ENCODE assay signal across 1 cellular context in the genomic region with DNA sequence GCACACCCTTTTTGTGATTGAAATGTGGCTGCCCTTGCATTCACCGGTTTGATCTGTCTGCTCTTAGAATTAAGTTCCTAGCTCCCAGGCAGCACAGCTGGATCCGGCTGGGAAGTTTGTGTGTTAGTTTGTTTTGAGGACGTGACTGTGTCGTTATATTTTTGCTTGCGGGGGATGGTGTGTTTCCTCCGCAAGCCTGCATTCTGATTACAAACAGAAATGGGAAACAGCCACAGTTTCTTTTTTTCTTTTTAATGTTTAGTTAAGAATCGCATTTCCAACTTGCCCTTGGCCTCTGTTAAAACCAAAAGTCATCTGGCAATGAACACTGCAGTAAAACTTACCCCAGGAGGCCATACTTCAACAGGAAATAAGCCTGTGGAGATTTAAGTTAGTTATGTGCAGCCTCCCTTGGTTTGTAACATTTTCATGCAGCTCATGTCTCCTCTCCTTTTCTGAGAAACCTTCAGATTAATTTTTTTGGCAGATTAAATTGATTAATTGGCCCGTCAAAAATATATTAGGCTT.
A peak's percentile ranks its signal among the peaks of the same experiment; 100 is the strongest.
TF ChIP-seq lines count a peak whose summit lies in the region.

No MANE protein-coding gene starts in this region.

TF ChIP-seq in HepG2, 621 proteins besides CTCF, POLR2A, EP300 and RAD21 (continued from another document):
- TF ChIP-seq PATZ1 (CRISPR knock-in tag; IDR thresholded peaks at IDR 0.05) (peak; percentile 11; the same call in 1 of the 2 replicates), FOXO4 (CRISPR knock-in tag; conservative IDR thresholded peaks at IDR 0.05) (no peak), HMG20B (CRISPR knock-in tag; conservative IDR thresholded peaks at IDR 0.05) (0 out of 2 replicates have a peak, but pooled peaks have one; percentile 40), ZNF878 (CRISPR knock-in tag; IDR thresholded peaks at IDR 0.05) (0 out of 2 replicates have a peak, but pooled peaks have one; percentile 8), ZNF557 (CRISPR knock-in tag; IDR thresholded peaks at IDR 0.05) (0 out of 2 replicates have a peak, but pooled peaks have one; percentile 4), ZNF124 (CRISPR knock-in tag; IDR thresholded peaks at IDR 0.05) (peak; percentile 9; the same call in 1 of the 2 replicates), ARID5B (CRISPR knock-in tag; IDR thresholded peaks at IDR 0.05) (no peak), DMAP1 (CRISPR knock-in tag; IDR thresholded peaks at IDR 0.05) (peak; percentile 6; the same call in 1 of the 2 replicates)
- TF ChIP-seq, protein P1, sequence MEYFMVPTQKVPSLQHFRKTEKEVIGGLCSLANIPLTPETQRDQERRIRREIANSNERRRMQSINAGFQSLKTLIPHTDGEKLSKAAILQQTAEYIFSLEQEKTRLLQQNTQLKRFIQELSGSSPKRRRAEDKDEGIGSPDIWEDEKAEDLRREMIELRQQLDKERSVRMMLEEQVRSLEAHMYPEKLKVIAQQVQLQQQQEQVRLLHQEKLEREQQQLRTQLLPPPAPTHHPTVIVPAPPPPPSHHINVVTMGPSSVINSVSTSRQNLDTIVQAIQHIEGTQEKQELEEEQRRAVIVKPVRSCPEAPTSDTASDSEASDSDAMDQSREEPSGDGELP (IDR thresholded peaks at IDR 0.05; ENCODE audit: borderline replicate concordance, low read depth): peak; percentile 30; the same call in 1 of the 2 replicates
- TF ChIP-seq, protein P2, sequence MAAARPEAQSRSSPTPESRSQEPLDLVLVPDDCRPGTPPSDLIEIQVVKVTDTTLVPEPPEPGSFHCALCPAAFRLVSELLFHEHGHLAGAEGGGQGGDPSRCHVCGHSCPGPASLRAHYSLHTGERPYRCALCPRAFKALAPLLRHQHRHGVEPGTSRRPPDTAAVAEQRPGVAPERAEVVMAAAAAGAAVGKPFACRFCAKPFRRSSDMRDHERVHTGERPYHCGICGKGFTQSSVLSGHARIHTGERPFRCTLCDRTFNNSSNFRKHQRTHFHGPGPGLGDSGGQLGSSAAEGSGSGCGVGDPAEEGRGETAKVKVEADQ (CRISPR knock-in tag; IDR thresholded peaks at IDR 0.05; ENCODE audit: borderline replicate concordance): 0 out of 2 replicates have a peak, but pooled peaks have one; percentile 14
- TF ChIP-seq, protein P3, sequence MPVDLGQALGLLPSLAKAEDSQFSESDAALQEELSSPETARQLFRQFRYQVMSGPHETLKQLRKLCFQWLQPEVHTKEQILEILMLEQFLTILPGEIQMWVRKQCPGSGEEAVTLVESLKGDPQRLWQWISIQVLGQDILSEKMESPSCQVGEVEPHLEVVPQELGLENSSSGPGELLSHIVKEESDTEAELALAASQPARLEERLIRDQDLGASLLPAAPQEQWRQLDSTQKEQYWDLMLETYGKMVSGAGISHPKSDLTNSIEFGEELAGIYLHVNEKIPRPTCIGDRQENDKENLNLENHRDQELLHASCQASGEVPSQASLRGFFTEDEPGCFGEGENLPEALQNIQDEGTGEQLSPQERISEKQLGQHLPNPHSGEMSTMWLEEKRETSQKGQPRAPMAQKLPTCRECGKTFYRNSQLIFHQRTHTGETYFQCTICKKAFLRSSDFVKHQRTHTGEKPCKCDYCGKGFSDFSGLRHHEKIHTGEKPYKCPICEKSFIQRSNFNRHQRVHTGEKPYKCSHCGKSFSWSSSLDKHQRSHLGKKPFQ (CRISPR knock-in tag; IDR thresholded peaks at IDR 0.05; ENCODE audit: insufficient replicate concordance): no peak
